13 cellular contexts compared by ENCODE assay signal in the genomic region with DNA sequence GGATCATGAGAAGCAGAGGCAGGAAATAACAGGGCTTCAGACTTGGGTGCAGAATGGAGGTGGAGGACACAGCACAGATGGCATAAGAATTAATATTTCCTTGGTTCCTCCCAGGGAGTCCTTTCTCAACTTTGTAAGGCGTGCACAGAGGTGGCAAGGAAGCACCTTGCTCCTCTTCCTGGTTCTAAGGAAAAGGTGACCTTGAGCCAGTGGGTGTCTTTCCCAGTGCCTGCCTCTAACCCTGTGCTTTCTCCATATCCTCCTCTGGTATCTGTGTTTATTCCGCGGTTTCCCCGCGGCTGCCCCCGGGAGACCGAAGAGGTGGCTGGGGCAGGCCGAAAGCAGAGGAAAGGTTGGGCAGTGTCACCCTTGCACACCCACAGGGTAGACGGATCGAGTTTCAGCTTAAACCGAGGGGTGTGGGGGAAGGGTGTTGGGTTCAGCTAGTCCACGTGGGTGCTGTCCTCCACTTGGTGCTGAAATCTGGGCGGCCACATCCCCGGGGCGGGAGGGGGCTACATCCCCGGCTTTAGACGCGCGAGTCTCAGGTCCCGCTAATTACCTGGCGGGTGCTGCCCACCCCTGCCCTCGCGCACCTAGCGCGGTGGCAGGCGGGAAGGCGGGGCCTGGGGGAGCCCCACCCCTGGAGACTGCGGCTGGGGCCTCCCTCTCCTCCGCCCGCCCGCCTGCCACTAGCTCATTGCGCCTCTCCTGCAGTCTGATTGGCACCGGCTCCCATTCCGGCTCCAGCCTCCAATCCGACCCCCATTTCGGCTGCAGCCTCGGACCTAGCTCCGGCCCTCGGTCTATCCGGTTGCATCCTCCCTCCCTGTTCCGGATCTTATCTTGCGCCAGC. TPM values are rescaled to one million over a fixed set of nuclear protein-coding genes. Genes with fewer than 3 reads are reported as not detected.
DNase-seq lines count a peak whose midpoint lies in the region; ATAC-seq and TF ChIP-seq lines count a peak whose summit lies in the region.
"Not testable (repeated sequence)": the region's sequence is repeated elsewhere in the genome, so short reads cannot be mapped to it uniquely, and the experiment has no call there.
"Had no signal": no experiment of that assay in that cellular context is flagged by ENCODE, and none has a peak within 500 bp of the region (broad histone marks: within the 10 kb centered on the region; RNA-seq: fewer than 3 reads in every experiment).

A gene (plus strand): TSS at position 700 of the 856 bp plus-strand sequence. CDS start 192 bp downstream, outside the sequence.

- not testable (repeated sequence) for H3K4me2 ChIP-seq in GM23338

- H3K4me3 Mint-ChIP-seq in GM23338; activated naive CD8-positive, alpha-beta T cell treated with anti-CD3 and anti-CD28 coated beads, Interleukin-2, amount 10 ng/mL, durations not matched to agents 7 days and 5 days; effector memory CD8-positive, alpha-beta T cell: not testable (repeated sequence)

- not testable (repeated sequence) for TF ChIP-seq CTCF in GM23338 (conservative IDR thresholded peaks at IDR 0.05; ENCODE audit: low read depth in 2 of 2); mucosa of descending colon (IDR thresholded peaks at IDR 0.05)

- WGBS in aorta, 2 donors = no CpG with 5 or more reads among the region's 42 CpGs

- H2AFZ ChIP-seq in GM23338 = not testable (repeated sequence)

- H3K27me3 ChIP-seq in GM23338 (ENCODE audit: insufficient read depth); aorta (ENCODE audit: control insufficient read depth in 1 of 2, insufficient read depth in 2 of 2, low read length in 1 of 2): not testable (repeated sequence)

- not testable (repeated sequence) for H3K27ac ChIP-seq in GM23338 (ENCODE audit: low read depth); aorta (ENCODE audit: low read depth in 1 of 2, low read length in 2 of 2)

- peaks cover 10% of the 10 kb centered on the region for H3K36me3 Mint-ChIP-seq in GM23338 (ENCODE audit: low read depth)
- not testable (repeated sequence) for H3K36me3 Mint-ChIP-seq in activated naive CD8-positive, alpha-beta T cell treated with anti-CD3 and anti-CD28 coated beads, Interleukin-2, amount 10 ng/mL, durations not matched to agents 7 days and 5 days; effector memory CD8-positive, alpha-beta T cell (ENCODE audit: insufficient read depth)

- H3K79me2 ChIP-seq in GM23338 (replicated peaks; ENCODE audit: insufficient read depth) = not testable (repeated sequence)

- not testable (repeated sequence) for H3K27me3 Mint-ChIP-seq in GM23338 (ENCODE audit: insufficient read depth, low read depth, poor library complexity); activated naive CD8-positive, alpha-beta T cell treated with anti-CD3 and anti-CD28 coated beads, Interleukin-2, amount 10 ng/mL, durations not matched to agents 7 days and 5 days
- H3K27me3 Mint-ChIP-seq in effector memory CD8-positive, alpha-beta T cell = peaks cover 22 to 27% of the 10 kb centered on the region in 2 donors

- H3K4me1 ChIP-seq in GM23338 (ENCODE audit: insufficient read depth); mucosa of descending colon (ENCODE audit: low read depth); aorta (ENCODE audit: control insufficient read depth in 1 of 2, insufficient read depth in 2 of 2, low read length in 2 of 2): not testable (repeated sequence)

- not testable (repeated sequence) for DNase-seq in GM23338 (ENCODE audit: low spot score); activated naive CD8-positive, alpha-beta T cell treated with anti-CD3 and anti-CD28 coated beads, Interleukin-2, amount 10 ng/mL, durations not matched to agents 7 days and 5 days; effector memory CD8-positive, alpha-beta T cell; left cardiac atrium; mucosa of descending colon; stimulated activated naive CD8-positive, alpha-beta T cell treated with anti-CD3 and anti-CD28 coated beads, Interleukin-15, Interleukin-2, amounts not matched to agents 100 U/mL and 50 U/mL, for 24 hours; aorta

- H3K9me3 Mint-ChIP-seq in GM23338; activated naive CD8-positive, alpha-beta T cell treated with anti-CD3 and anti-CD28 coated beads, Interleukin-2, amount 10 ng/mL, durations not matched to agents 7 days and 5 days; effector memory CD8-positive, alpha-beta T cell: not testable (repeated sequence)

- ATAC-seq in GM23338 (peak; percentile 82), SK-N-SH treated with all-trans-retinoic acid at 6 μM for 48 hours (peak; percentile 50), left cardiac atrium (peak; percentile 60 to 79), mucosa of descending colon (peak; percentile 82), aorta (ENCODE audit: low FRiP score) (peak; percentile 53)
- ATAC-seq in activated naive CD8-positive, alpha-beta T cell treated with anti-CD3 and anti-CD28 coated beads, Interleukin-2, amount 10 ng/mL, durations not matched to agents 7 days and 5 days (ENCODE audit: low read depth) = peak; percentile 29
- ATAC-seq in effector memory CD8-positive, alpha-beta T cell (replicated peaks) = peak; percentile 20
- peak; percentile 50 for ATAC-seq in stimulated activated naive CD8-positive, alpha-beta T cell treated with anti-CD3 and anti-CD28 coated beads, Interleukin-15, Interleukin-2, amounts not matched to agents 100 U/mL and 50 U/mL, for 24 hours

- H3K27ac Mint-ChIP-seq in GM23338; activated naive CD8-positive, alpha-beta T cell treated with anti-CD3 and anti-CD28 coated beads, Interleukin-2, amount 10 ng/mL, durations not matched to agents 7 days and 5 days; effector memory CD8-positive, alpha-beta T cell: not testable (repeated sequence)

- H3K4me1 Mint-ChIP-seq in GM23338; activated naive CD8-positive, alpha-beta T cell treated with anti-CD3 and anti-CD28 coated beads, Interleukin-2, amount 10 ng/mL, durations not matched to agents 7 days and 5 days; effector memory CD8-positive, alpha-beta T cell (ENCODE audit: low read depth in 2 of 2): not testable (repeated sequence)

- intact Hi-C loops in left cardiac atrium (cut with DNase I); mucosa of descending colon (cut with DNase I, micrococcal nuclease); aorta (cut with DNase I): not testable (repeated sequence)

- H4K20me1 ChIP-seq in GM23338 (replicated peaks; ENCODE audit: insufficient read depth) = not testable (repeated sequence)

- H3K36me3 ChIP-seq in GM23338 (ENCODE audit: insufficient read depth); mucosa of descending colon (ENCODE audit: low read depth); aorta (ENCODE audit: control insufficient read depth in 1 of 2, insufficient read depth in 2 of 2, low read length in 1 of 2): not testable (repeated sequence)

- not testable (repeated sequence) for H3F3A ChIP-seq in GM23338 (replicated peaks; ENCODE audit: low read depth)

- H3K9me2 ChIP-seq in GM23338 (ENCODE audit: insufficient read depth) = not testable (repeated sequence)

- POLR2A ChIA-PET in activated naive CD8-positive, alpha-beta T cell treated with anti-CD3 and anti-CD28 coated beads, Interleukin-2, amount 10 ng/mL, durations not matched to agents 7 days and 5 days (lab: Charles Lee) = not testable (repeated sequence)

- not testable (repeated sequence) for H3K4me3 ChIP-seq in GM23338; mucosa of descending colon; aorta (ENCODE audit: low read length in 2 of 2)

- H3K9me3 ChIP-seq in mucosa of descending colon; aorta (ENCODE audit: control insufficient read depth, low read length): not testable (repeated sequence)

RNA-seq across cellular contexts. Expression of the gene that starts here (rescaled TPM):
- total RNA-seq in GM23338 (2014; rRNA removed; shearing (Covaris generic)) = 28.6 and 31.4 TPM in 2 replicates
- polyA plus RNA-seq in GM23338 (2016; fragmentation: Nextera tagmentation; extraction: Ambion mirVana) (36.8 and 41.2 TPM in 2 replicates), aorta (10 to 100 TPM in 1 of 2 donors, under 1 TPM in 1; 0.05 to 17.4 TPM)
- total RNA-seq in activated naive CD8-positive, alpha-beta T cell treated with anti-CD3 and anti-CD28 coated beads, Interleukin-2, amount 10 ng/mL, durations not matched to agents 7 days and 5 days = not detected
- total RNA-seq in left cardiac atrium (1 to 10 TPM; 3.7 to 5.5 TPM), mucosa of descending colon (100 to 1,000 TPM; 105 to 242 (median 213) TPM), aorta (not detected)
- total RNA-seq: activated CD4-positive, alpha-beta memory T cell treated with anti-CD3 and anti-CD28 coated beads, Interleukin-2, amount 10 ng/mL, durations not matched to agents 7 days and 5 days; chondrocyte; GM23248; RPMI7951; spleen had no signal
- polyA plus RNA-seq: GM23248 had no signal

Comparison
In these comparisons a context has a peak if more than half of its experiments do, and no peak if none do; other contexts are left out.
1. Peak in ATAC-seq in activated naive CD8-positive, alpha-beta T cell treated with anti-CD3 and anti-CD28 coated beads, Interleukin-2, amount 10 ng/mL, durations not matched to agents 7 days and 5 days; RNA of the gene not detected or under 1 TPM.
2. ATAC-seq: peak in every context shown above with its lines; median percentile 82 in GM23338; 82 in mucosa of descending colon; 70 in left cardiac atrium; 53 in aorta; 50 in SK-N-SH treated with all-trans-retinoic acid at 6 μM for 48 hours; 50 in stimulated activated naive CD8-positive, alpha-beta T cell treated with anti-CD3 and anti-CD28 coated beads, Interleukin-15, Interleukin-2, amounts not matched to agents 100 U/mL and 50 U/mL, for 24 hours; 29 in activated naive CD8-positive, alpha-beta T cell treated with anti-CD3 and anti-CD28 coated beads, Interleukin-2, amount 10 ng/mL, durations not matched to agents 7 days and 5 days; 20 in effector memory CD8-positive, alpha-beta T cell.